In genomic region chr1:50271968-50272578, GRCh38 we compare ENCODE assay signal across 8 cellular contexts.
DNase-seq lines count a peak whose midpoint lies in the region; ATAC-seq and TF ChIP-seq lines count a peak whose summit lies in the region.

No MANE protein-coding gene starts in this region.

- H3K27ac ChIP-seq in PC-3 (ENCODE audit: low read length) (no peak overlapping the region), neuronal stem cell (replicated peaks; ENCODE audit: low read length) (no peak overlapping the region), mesenchymal stem cell (ENCODE audit: low read length, poor library complexity, severe bottlenecking) (no peak overlapping the region)

- no peaks in the 10 kb centered on the region for H4K20me1 ChIP-seq in PC-3 (ENCODE audit: low read length)

- H3K18ac ChIP-seq in neuronal stem cell (ENCODE audit: low read length) (no peak overlapping the region), mesenchymal stem cell (ENCODE audit: low read depth in 1 of 2, low read length in 2 of 2) (no peak overlapping the region)

- H3K4me1 ChIP-seq in PC-3 (ENCODE audit: insufficient read depth, low read length), result no peaks in the 10 kb centered on the region
- H3K4me1 ChIP-seq in neuronal stem cell (ENCODE audit: control insufficient read depth in 2 of 2, insufficient read depth in 1 of 2, low read depth in 1 of 2, low read length in 2 of 2), result peaks cover 0 to 7% of the 10 kb centered on the region in 2 donors
- no peaks in the 10 kb centered on the region for H3K4me1 ChIP-seq in mesenchymal stem cell (ENCODE audit: control insufficient read depth, insufficient read depth, low read depth, low read length)

- H4K8ac ChIP-seq in neuronal stem cell (ENCODE audit: low read depth, low read length), result no peak overlapping the region
- H4K8ac ChIP-seq in mesenchymal stem cell (ENCODE audit: low read length), result no peak overlapping the region

- no CpG with 5 or more reads among the region's 2 CpGs for WGBS in neuronal stem cell (ENCODE audit: extremely low coverage in 2 of 2, insufficient read length in 2 of 2, insufficient replicate concordance in 1 of 2), 2 donors
- 58% methylated on average over 2 of the region's 2 CpGs for WGBS in mesenchymal stem cell

- no peak overlapping the region for H2AK5ac ChIP-seq in neuronal stem cell (ENCODE audit: low read depth, low read length)
- no peak overlapping the region for H2AK5ac ChIP-seq in mesenchymal stem cell (ENCODE audit: low read length, severe bottlenecking)

- H3K14ac ChIP-seq in neuronal stem cell (ENCODE audit: low read length) (no peak overlapping the region), mesenchymal stem cell (ENCODE audit: low read length in 2 of 2) (no peak overlapping the region)

- no peak overlapping the region for H2BK5ac ChIP-seq in neuronal stem cell (ENCODE audit: low read length)
- H2BK5ac ChIP-seq in mesenchymal stem cell (ENCODE audit: low read depth, low read length, poor library complexity, severe bottlenecking), result no peak overlapping the region

- H3K4ac ChIP-seq in neuronal stem cell (ENCODE audit: low read length) (no peak overlapping the region), mesenchymal stem cell (ENCODE audit: low read depth in 1 of 2, low read length in 2 of 2) (no peak overlapping the region)

- H3K36me3 ChIP-seq in PC-3 (ENCODE audit: low read depth, low read length) (no peaks in the 10 kb centered on the region), neuronal stem cell (replicated peaks in 1 of 2; ENCODE audit: control insufficient read depth in 2 of 2, insufficient read depth in 2 of 2, low read length in 2 of 2) (no peaks in the 10 kb centered on the region), mesenchymal stem cell (ENCODE audit: control insufficient read depth in 1 of 2, insufficient read depth in 2 of 2, low read depth in 1 of 2, low read length in 2 of 2) (no peaks in the 10 kb centered on the region)

- no peak overlapping the region for H3K4me2 ChIP-seq in PC-3 (ENCODE audit: low read length)
- no peak overlapping the region for H3K4me2 ChIP-seq in neuronal stem cell (ENCODE audit: insufficient read depth, low read length, poor library complexity, severe bottlenecking)
- H3K4me2 ChIP-seq in mesenchymal stem cell (ENCODE audit: low read length, poor library complexity, severe bottlenecking), result no peak overlapping the region

- no peaks in the 10 kb centered on the region for H3K9me3 ChIP-seq in PC-3 (ENCODE audit: low read length)
- no peaks in the 10 kb centered on the region for H3K9me3 ChIP-seq in neuronal stem cell (replicated peaks in 1 of 2; ENCODE audit: control insufficient read depth in 2 of 2, insufficient read depth in 1 of 2, low read depth in 1 of 2, low read length in 2 of 2)
- no peaks in the 10 kb centered on the region for H3K9me3 ChIP-seq in mesenchymal stem cell (ENCODE audit: control insufficient read depth, low read length)

- no peaks in the 10 kb centered on the region for H3K79me1 ChIP-seq in neuronal stem cell (ENCODE audit: low read depth, low read length)
- H3K79me1 ChIP-seq in mesenchymal stem cell (replicated peaks; ENCODE audit: low read length, poor library complexity, severe bottlenecking), result no peaks in the 10 kb centered on the region

- H3K27me3 ChIP-seq in PC-3 (ENCODE audit: low read length) (no peaks in the 10 kb centered on the region), neuronal stem cell (ENCODE audit: control insufficient read depth in 3 of 3, insufficient read depth in 3 of 3, low read depth in 1 of 3, low read length in 3 of 3) (no peaks in the 10 kb centered on the region), mesenchymal stem cell (ENCODE audit: control insufficient read depth in 1 of 2, insufficient read depth in 1 of 2, low read length in 2 of 2) (peaks cover 0 to 4% of the 10 kb centered on the region in 2 experiments)

- no peak overlapping the region for H2BK120ac ChIP-seq in neuronal stem cell (ENCODE audit: low read depth, low read length)
- H2BK120ac ChIP-seq in mesenchymal stem cell (ENCODE audit: low read depth, low read length), result no peak overlapping the region

- H3K79me2 ChIP-seq in PC-3 (ENCODE audit: low read length), result no peaks in the 10 kb centered on the region

- H3K23ac ChIP-seq in neuronal stem cell (ENCODE audit: low read depth, low read length, poor library complexity) (no peak overlapping the region), mesenchymal stem cell (ENCODE audit: low read length in 2 of 2) (no peak overlapping the region)

- H2AFZ ChIP-seq in PC-3 (ENCODE audit: low read length) (no peak overlapping the region), neuronal stem cell (ENCODE audit: low read length) (no peak overlapping the region), mesenchymal stem cell (ENCODE audit: low read depth, low read length) (no peak overlapping the region)

- H3K9ac ChIP-seq in PC-3 (ENCODE audit: low read length), result no peak overlapping the region
- no peak overlapping the region for H3K9ac ChIP-seq in neuronal stem cell (ENCODE audit: low read depth, low read length, poor library complexity)
- no peak overlapping the region for H3K9ac ChIP-seq in mesenchymal stem cell (ENCODE audit: low read length)

- ATAC-seq in HG03066 (IDR thresholded peaks at IDR 0.05; ENCODE audit: low read depth, unreplicated experiment) (peak; percentile 56), PC-3 (no peak), esophagus mucosa (peak; percentile 23), GM21576 (IDR thresholded peaks at IDR 0.05; ENCODE audit: unreplicated experiment) (no peak)

- BruUV-seq in PC-3 (replicated peaks; lab: Mats Ljungman, UMichigan), result no TSS peak

- TF ChIP-seq CTCF in AG04449 (IDR thresholded peaks at IDR 0.05; ENCODE audit: insufficient read depth, low read length, missing control alignments), result peak; percentile 56
- peak; percentile 77 for TF ChIP-seq CTCF in GM12865 (IDR thresholded peaks at IDR 0.05; ENCODE audit: insufficient read depth, low read depth, low read length, missing control alignments)
- TF ChIP-seq CTCF in PC-3 (conservative IDR thresholded peaks at IDR 0.05; ENCODE audit: low read depth, low read length), result peak; percentile 57

- H4K91ac ChIP-seq in neuronal stem cell (ENCODE audit: low read depth, low read length, poor library complexity) (no peak overlapping the region), mesenchymal stem cell (ENCODE audit: low read length) (no peak overlapping the region)

- DNase-seq in AG04449 (ENCODE audit: low read depth, low spot score), result no peak
- DNase-seq in GM12865 (ENCODE audit: low read depth), result peak; percentile 40
- peak; percentile 34 for DNase-seq in PC-3
- DNase-seq in neuronal stem cell (ENCODE audit: low spot score), result peak; percentile 20
- DNase-seq in mesenchymal stem cell, result no peak

- CTCF ChIA-PET in AG04449 (lab: Yijun Ruan, JAX), result no interaction called here
- CTCF ChIA-PET in PC-3 (lab: Charles Lee), result interaction anchor here (0.6 kb wide), 1 partner anchor 22 kb away, joined by 9 read pairs; no protein-coding TSS in a partner anchor

- intact Hi-C loops in PC-3 (cut with micrococcal nuclease), result no loop called here

- no peak overlapping the region for H2BK12ac ChIP-seq in neuronal stem cell (ENCODE audit: low read length)
- H2BK12ac ChIP-seq in mesenchymal stem cell (ENCODE audit: low read length in 2 of 2), result no peak overlapping the region

- H3K9me2 ChIP-seq in PC-3 (replicated peaks; ENCODE audit: low read length), result no peaks in the 10 kb centered on the region

- no peaks in the 10 kb centered on the region for H3F3A ChIP-seq in PC-3 (ENCODE audit: low read length, unreplicated experiment)

- no peak overlapping the region for H2BK15ac ChIP-seq in neuronal stem cell (ENCODE audit: low read length)
- no peak overlapping the region for H2BK15ac ChIP-seq in mesenchymal stem cell (ENCODE audit: low read depth, poor library complexity, severe bottlenecking)

- H3K4me3 ChIP-seq in AG04449 (ENCODE audit: low read depth, low read length) (no peak overlapping the region), GM12865 (ENCODE audit: low read depth, low read length) (no peak overlapping the region), PC-3 (ENCODE audit: low read length) (no peak overlapping the region), neuronal stem cell (ENCODE audit: low read length in 2 of 2) (no peak overlapping the region), mesenchymal stem cell (ENCODE audit: insufficient read depth in 1 of 2, low read depth in 1 of 2, low read length in 2 of 2) (no peak overlapping the region)

- POLR2A ChIA-PET in AG04449 (lab: Yijun Ruan, JAX) (no interaction called here), PC-3 (lab: Charles Lee; ENCODE audit: unreplicated experiment) (no interaction called here)

Comparison
In these comparisons a context has a peak if more than half of its experiments do, and no peak if none do; other contexts are left out.
1. DNase-seq: peak in GM12865 (single experiment), PC-3 (single experiment) and neuronal stem cell (single experiment); none in AG04449 (single experiment) and mesenchymal stem cell (single experiment).
2. ATAC-seq: peak in HG03066 (single experiment) and esophagus mucosa (single experiment); none in PC-3 (single experiment) and GM21576 (single experiment).
3. Peak in every context shown above with its lines, with median percentiles within 50 percentile points of each other: CTCF ChIP-seq.